In the genomic region with DNA sequence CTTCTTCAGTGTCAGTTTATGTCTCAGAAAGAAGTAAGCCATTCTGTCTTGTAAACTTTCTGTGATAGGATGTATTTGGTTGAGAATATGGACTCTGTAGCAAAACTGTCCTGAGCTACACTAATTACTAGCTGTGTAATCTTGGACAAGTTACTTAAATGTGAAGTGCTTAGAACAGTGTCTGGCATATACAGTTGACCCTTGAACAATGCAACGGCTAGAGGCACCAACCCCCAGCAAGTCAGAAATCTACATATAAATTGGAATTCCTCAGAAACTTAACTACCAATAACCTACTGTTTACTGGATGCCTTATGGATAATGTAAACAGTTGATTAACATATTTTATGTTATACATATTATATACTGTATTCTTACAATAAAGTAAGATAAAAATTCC, we compare ENCODE assay signal across 2 cellular contexts.
TF ChIP-seq lines count a peak whose summit lies in the region.

No MANE protein-coding gene starts in this region.

TF ChIP-seq in GM23338, 12 proteins besides CTCF, POLR2A, EP300 and RAD21 (continued from another document):
- TF ChIP-seq, protein P1, sequence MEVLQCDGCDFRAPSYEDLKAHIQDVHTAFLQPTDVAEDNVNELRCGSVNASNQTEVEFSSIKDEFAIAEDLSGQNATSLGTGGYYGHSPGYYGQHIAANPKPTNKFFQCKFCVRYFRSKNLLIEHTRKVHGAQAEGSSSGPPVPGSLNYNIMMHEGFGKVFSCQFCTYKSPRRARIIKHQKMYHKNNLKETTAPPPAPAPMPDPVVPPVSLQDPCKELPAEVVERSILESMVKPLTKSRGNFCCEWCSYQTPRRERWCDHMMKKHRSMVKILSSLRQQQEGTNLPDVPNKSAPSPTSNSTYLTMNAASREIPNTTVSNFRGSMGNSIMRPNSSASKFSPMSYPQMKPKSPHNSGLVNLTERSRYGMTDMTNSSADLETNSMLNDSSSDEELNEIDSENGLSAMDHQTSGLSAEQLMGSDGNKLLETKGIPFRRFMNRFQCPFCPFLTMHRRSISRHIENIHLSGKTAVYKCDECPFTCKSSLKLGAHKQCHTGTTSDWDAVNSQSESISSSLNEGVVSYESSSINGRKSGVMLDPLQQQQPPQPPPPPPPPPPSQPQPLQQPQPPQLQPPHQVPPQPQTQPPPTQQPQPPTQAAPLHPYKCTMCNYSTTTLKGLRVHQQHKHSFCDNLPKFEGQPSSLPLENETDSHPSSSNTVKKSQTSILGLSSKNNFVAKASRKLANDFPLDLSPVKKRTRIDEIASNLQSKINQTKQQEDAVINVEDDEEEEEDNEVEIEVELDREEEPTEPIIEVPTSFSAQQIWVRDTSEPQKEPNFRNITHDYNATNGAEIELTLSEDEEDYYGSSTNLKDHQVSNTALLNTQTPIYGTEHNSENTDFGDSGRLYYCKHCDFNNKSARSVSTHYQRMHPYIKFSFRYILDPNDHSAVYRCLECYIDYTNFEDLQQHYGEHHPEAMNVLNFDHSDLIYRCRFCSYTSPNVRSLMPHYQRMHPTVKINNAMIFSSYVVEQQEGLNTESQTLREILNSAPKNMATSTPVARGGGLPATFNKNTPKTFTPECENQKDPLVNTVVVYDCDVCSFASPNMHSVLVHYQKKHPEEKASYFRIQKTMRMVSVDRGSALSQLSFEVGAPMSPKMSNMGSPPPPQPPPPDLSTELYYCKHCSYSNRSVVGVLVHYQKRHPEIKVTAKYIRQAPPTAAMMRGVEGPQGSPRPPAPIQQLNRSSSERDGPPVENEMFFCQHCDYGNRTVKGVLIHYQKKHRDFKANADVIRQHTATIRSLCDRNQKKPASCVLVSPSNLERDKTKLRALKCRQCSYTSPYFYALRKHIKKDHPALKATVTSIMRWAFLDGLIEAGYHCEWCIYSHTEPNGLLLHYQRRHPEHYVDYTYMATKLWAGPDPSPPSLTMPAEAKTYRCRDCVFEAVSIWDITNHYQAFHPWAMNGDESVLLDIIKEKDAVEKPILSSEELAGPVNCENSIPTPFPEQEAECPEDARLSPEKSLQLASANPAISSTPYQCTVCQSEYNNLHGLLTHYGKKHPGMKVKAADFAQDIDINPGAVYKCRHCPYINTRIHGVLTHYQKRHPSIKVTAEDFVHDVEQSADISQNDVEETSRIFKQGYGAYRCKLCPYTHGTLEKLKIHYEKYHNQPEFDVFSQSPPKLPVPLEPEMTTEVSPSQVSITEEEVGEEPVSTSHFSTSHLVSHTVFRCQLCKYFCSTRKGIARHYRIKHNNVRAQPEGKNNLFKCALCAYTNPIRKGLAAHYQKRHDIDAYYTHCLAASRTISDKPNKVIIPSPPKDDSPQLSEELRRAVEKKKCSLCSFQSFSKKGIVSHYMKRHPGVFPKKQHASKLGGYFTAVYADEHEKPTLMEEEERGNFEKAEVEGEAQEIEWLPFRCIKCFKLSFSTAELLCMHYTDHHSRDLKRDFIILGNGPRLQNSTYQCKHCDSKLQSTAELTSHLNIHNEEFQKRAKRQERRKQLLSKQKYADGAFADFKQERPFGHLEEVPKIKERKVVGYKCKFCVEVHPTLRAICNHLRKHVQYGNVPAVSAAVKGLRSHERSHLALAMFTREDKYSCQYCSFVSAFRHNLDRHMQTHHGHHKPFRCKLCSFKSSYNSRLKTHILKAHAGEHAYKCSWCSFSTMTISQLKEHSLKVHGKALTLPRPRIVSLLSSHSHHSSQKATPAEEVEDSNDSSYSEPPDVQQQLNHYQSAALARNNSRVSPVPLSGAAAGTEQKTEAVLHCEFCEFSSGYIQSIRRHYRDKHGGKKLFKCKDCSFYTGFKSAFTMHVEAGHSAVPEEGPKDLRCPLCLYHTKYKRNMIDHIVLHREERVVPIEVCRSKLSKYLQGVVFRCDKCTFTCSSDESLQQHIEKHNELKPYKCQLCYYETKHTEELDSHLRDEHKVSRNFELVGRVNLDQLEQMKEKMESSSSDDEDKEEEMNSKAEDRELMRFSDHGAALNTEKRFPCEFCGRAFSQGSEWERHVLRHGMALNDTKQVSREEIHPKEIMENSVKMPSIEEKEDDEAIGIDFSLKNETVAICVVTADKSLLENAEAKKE (CRISPR knock-in tag; IDR thresholded peaks at IDR 0.05) = no peak
- TF ChIP-seq POLR2AphosphoS5 (IDR thresholded peaks at IDR 0.05; ENCODE audit: low read depth) = no peak
TF ChIP-seq in GM23338: peak in this region for 0.

TF ChIP-seq in WTC11, 78 proteins besides CTCF, POLR2A, EP300 and RAD21 (continued from another document):
- TF ChIP-seq, protein P2, sequence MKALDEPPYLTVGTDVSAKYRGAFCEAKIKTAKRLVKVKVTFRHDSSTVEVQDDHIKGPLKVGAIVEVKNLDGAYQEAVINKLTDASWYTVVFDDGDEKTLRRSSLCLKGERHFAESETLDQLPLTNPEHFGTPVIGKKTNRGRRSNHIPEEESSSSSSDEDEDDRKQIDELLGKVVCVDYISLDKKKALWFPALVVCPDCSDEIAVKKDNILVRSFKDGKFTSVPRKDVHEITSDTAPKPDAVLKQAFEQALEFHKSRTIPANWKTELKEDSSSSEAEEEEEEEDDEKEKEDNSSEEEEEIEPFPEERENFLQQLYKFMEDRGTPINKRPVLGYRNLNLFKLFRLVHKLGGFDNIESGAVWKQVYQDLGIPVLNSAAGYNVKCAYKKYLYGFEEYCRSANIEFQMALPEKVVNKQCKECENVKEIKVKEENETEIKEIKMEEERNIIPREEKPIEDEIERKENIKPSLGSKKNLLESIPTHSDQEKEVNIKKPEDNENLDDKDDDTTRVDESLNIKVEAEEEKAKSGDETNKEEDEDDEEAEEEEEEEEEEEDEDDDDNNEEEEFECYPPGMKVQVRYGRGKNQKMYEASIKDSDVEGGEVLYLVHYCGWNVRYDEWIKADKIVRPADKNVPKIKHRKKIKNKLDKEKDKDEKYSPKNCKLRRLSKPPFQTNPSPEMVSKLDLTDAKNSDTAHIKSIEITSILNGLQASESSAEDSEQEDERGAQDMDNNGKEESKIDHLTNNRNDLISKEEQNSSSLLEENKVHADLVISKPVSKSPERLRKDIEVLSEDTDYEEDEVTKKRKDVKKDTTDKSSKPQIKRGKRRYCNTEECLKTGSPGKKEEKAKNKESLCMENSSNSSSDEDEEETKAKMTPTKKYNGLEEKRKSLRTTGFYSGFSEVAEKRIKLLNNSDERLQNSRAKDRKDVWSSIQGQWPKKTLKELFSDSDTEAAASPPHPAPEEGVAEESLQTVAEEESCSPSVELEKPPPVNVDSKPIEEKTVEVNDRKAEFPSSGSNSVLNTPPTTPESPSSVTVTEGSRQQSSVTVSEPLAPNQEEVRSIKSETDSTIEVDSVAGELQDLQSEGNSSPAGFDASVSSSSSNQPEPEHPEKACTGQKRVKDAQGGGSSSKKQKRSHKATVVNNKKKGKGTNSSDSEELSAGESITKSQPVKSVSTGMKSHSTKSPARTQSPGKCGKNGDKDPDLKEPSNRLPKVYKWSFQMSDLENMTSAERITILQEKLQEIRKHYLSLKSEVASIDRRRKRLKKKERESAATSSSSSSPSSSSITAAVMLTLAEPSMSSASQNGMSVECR (CRISPR knock-in tag; IDR thresholded peaks at IDR 0.05; ENCODE audit: borderline replicate concordance) = no peak
- TF ChIP-seq, protein P3, sequence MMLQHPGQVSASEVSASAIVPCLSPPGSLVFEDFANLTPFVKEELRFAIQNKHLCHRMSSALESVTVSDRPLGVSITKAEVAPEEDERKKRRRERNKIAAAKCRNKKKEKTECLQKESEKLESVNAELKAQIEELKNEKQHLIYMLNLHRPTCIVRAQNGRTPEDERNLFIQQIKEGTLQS (CRISPR knock-in tag; conservative IDR thresholded peaks at IDR 0.05) = no peak
- TF ChIP-seq JUN (CRISPR knock-in tag; IDR thresholded peaks at IDR 0.05) = no peak
